10 cellular contexts compared by ENCODE assay signal in genomic region chr3:120469440-120470415, GRCh38. TPM values are rescaled to one million over a fixed set of nuclear protein-coding genes. Genes with fewer than 3 reads are reported as not detected.
DNase-seq lines count a peak whose midpoint lies in the region; ATAC-seq and TF ChIP-seq lines count a peak whose summit lies in the region.
"Had no signal": no experiment of that assay in that cellular context is flagged by ENCODE, and none has a peak within 500 bp of the region (broad histone marks: within the 10 kb centered on the region; RNA-seq: fewer than 3 reads in every experiment).

No MANE protein-coding gene starts in this region.

- no peak overlapping the region for H3K4me3 Mint-ChIP-seq in WTC11
- H3K4me3 Mint-ChIP-seq in CD4-positive, alpha-beta memory T cell = no peak overlapping the region

- peaks cover 14% of the 10 kb centered on the region for H3K36me3 Mint-ChIP-seq in WTC11
- peaks cover 0 to 4% of the 10 kb centered on the region in 2 donors for H3K36me3 Mint-ChIP-seq in CD4-positive, alpha-beta memory T cell

- intact Hi-C loops in left colon (cut with DNase I, micrococcal nuclease) = no loop called here
- intact Hi-C loops in CD4-positive, alpha-beta memory T cell (cut with micrococcal nuclease) = no loop called here

- H3K4me2 ChIP-seq in skeletal muscle satellite cell (ENCODE audit: low read length) = peak overlapping the region; percentile 38
- no peak overlapping the region for H3K4me2 ChIP-seq in Karpas-422 (ENCODE audit: low read depth, low read length, poor library complexity, severe bottlenecking)

- DNase-seq in HCEC 1CT (peak; percentile 53), WTC11 (ENCODE audit: low spot score) (peak; percentile 25), right atrium auricular region (ENCODE audit: low spot score) (no peak), left colon (no peak), Karpas-422 (no peak)
- no peak for DNase-seq in CD4-positive, alpha-beta memory T cell
- DNase-seq: NCI-H524, right lobe of liver had no signal

- CTCF ChIA-PET in WTC11 (lab: Charles Lee) = interaction anchor here (1.1 to 1.4 kb wide), 2 partner anchors 52 to 89 kb away, joined by 4 to 7 read pairs; no protein-coding TSS in a partner anchor
- CTCF ChIA-PET in CD4-positive, alpha-beta memory T cell (lab: Charles Lee; ENCODE audit: partially characterized antibody) = no interaction called here

- peak overlapping the region; percentile 36 to 64 for H3K27ac ChIP-seq in right atrium auricular region
- H3K27ac ChIP-seq in Karpas-422 (ENCODE audit: low read length) = no peak overlapping the region
- no peak overlapping the region for H3K27ac ChIP-seq in CD4-positive, alpha-beta memory T cell (ENCODE audit: low read depth, low read length)
- H3K27ac ChIP-seq: right lobe of liver had no signal

- POLR2A ChIA-PET in WTC11 (lab: Charles Lee) = interaction anchor here (2.5 kb wide), 1 partner anchor 19 kb away, joined by 15 read pairs; the partner anchor contains the start of gene FSTL1
- POLR2A ChIA-PET in CD4-positive, alpha-beta memory T cell (lab: Charles Lee; ENCODE audit: partially characterized antibody) = no interaction called here

- TF ChIP-seq CTCF in WTC11 (IDR thresholded peaks at IDR 0.05) (no peak), right atrium auricular region (IDR thresholded peaks at IDR 0.05) (no peak)

- H2AFZ ChIP-seq in Karpas-422 (ENCODE audit: low read length) = no peak overlapping the region

- no peaks in the 10 kb centered on the region for H4K20me1 ChIP-seq in Karpas-422 (ENCODE audit: insufficient read depth, low read depth, low read length)

- no peaks in the 10 kb centered on the region for H3K36me3 ChIP-seq in right atrium auricular region
- H3K36me3 ChIP-seq in skeletal muscle satellite cell (ENCODE audit: insufficient read depth, low read length) = no peaks in the 10 kb centered on the region
- no peaks in the 10 kb centered on the region for H3K36me3 ChIP-seq in Karpas-422 (ENCODE audit: insufficient read depth, low read length)
- H3K36me3 ChIP-seq in CD4-positive, alpha-beta memory T cell (ENCODE audit: insufficient read depth, low read length) = no peaks in the 10 kb centered on the region
- H3K36me3 ChIP-seq: right lobe of liver had no signal

- no peaks in the 10 kb centered on the region for H3K79me2 ChIP-seq in Karpas-422 (ENCODE audit: low read length)

- H3K27me3 Mint-ChIP-seq in WTC11 (ENCODE audit: low read depth) = no peaks in the 10 kb centered on the region; the same call in 1 of the 2 replicates
- peaks cover 14 to 25% of the 10 kb centered on the region in 2 donors for H3K27me3 Mint-ChIP-seq in CD4-positive, alpha-beta memory T cell

- H3K4me3 ChIP-seq in right atrium auricular region (no peak overlapping the region), skeletal muscle satellite cell (ENCODE audit: low read length) (no peak overlapping the region), Karpas-422 (ENCODE audit: low read length) (no peak overlapping the region)
- no peak overlapping the region for H3K4me3 ChIP-seq in CD4-positive, alpha-beta memory T cell (ENCODE audit: low read length in 2 of 2)
- H3K4me3 ChIP-seq: right lobe of liver had no signal

- H3K9me3 Mint-ChIP-seq in WTC11 = peaks cover 34% of the 10 kb centered on the region
- H3K9me3 Mint-ChIP-seq in CD4-positive, alpha-beta memory T cell = peaks cover 0 to 3% (median 0%) of the 10 kb centered on the region in 8 donors

- H3K27ac Mint-ChIP-seq in WTC11 = peak overlapping the region; percentile 86
- no peak overlapping the region for H3K27ac Mint-ChIP-seq in CD4-positive, alpha-beta memory T cell

- H3K4me1 Mint-ChIP-seq in WTC11 = peaks cover 47% of the 10 kb centered on the region
- no peaks in the 10 kb centered on the region for H3K4me1 Mint-ChIP-seq in CD4-positive, alpha-beta memory T cell

- H3K9ac ChIP-seq in skeletal muscle satellite cell (ENCODE audit: low read depth, low read length) (no peak overlapping the region), Karpas-422 (ENCODE audit: low read length) (no peak overlapping the region)

- H3K4me1 ChIP-seq in right atrium auricular region = peaks cover 0 to 6% of the 10 kb centered on the region in 2 donors
- H3K4me1 ChIP-seq in skeletal muscle satellite cell (ENCODE audit: control insufficient read depth, insufficient read depth, low read length) = peaks cover 40% of the 10 kb centered on the region
- H3K4me1 ChIP-seq in Karpas-422 (ENCODE audit: low read length) = no peaks in the 10 kb centered on the region
- H3K4me1 ChIP-seq in CD4-positive, alpha-beta memory T cell (ENCODE audit: insufficient read depth, low read length) = no peaks in the 10 kb centered on the region
- H3K4me1 ChIP-seq: right lobe of liver had no signal

- H3K27me3 ChIP-seq in right atrium auricular region (no peaks in the 10 kb centered on the region), skeletal muscle satellite cell (ENCODE audit: control insufficient read depth, insufficient read depth, low read length) (no peaks in the 10 kb centered on the region), Karpas-422 (ENCODE audit: low read length) (no peaks in the 10 kb centered on the region)
- peaks cover 3% of the 10 kb centered on the region for H3K27me3 ChIP-seq in CD4-positive, alpha-beta memory T cell (ENCODE audit: insufficient read depth, low read length)
- H3K27me3 ChIP-seq: right lobe of liver had no signal

- ATAC-seq in WTC11 = peak; percentile 82
- no peak for ATAC-seq in left colon
- no peak for ATAC-seq in GM18868 (IDR thresholded peaks at IDR 0.05; ENCODE audit: unreplicated experiment)
- ATAC-seq: right lobe of liver had no signal

- no peaks in the 10 kb centered on the region; the same call in 1 of the 2 replicates for H3K9me2 ChIP-seq in Karpas-422 (replicated peaks; ENCODE audit: insufficient read depth, low read length)

- no peaks in the 10 kb centered on the region for H3K9me3 ChIP-seq in right atrium auricular region
- H3K9me3 ChIP-seq in skeletal muscle satellite cell (replicated peaks; ENCODE audit: low read length) = no peaks in the 10 kb centered on the region
- H3K9me3 ChIP-seq in Karpas-422 (ENCODE audit: low read length) = no peaks in the 10 kb centered on the region
- H3K9me3 ChIP-seq in CD4-positive, alpha-beta memory T cell (ENCODE audit: control insufficient read depth in 1 of 2, low read length in 2 of 2) = no peaks in the 10 kb centered on the region
- H3K9me3 ChIP-seq: right lobe of liver had no signal

TF ChIP-seq in WTC11, 78 proteins besides CTCF, POLR2A, EP300 and RAD21 (continues in another document):
- TF ChIP-seq ETV6 (CRISPR knock-in tag; IDR thresholded peaks at IDR 0.05) = no peak
- peak; percentile 93 for TF ChIP-seq ZNF532 (CRISPR knock-in tag; IDR thresholded peaks at IDR 0.05; ENCODE audit: borderline replicate concordance)
- peak; percentile 78; the same call in 1 of the 2 replicates for TF ChIP-seq MXD4 (CRISPR knock-in tag; IDR thresholded peaks at IDR 0.05; ENCODE audit: borderline replicate concordance)
- TF ChIP-seq ZSCAN18 (CRISPR knock-in tag; IDR thresholded peaks at IDR 0.05) = peak; percentile 96
- no peak for TF ChIP-seq GRHL2 (CRISPR knock-in tag; IDR thresholded peaks at IDR 0.05; ENCODE audit: insufficient replicate concordance, severe bottlenecking)
- TF ChIP-seq TCF7 (CRISPR knock-in tag; IDR thresholded peaks at IDR 0.05; ENCODE audit: low read depth) = no peak
- TF ChIP-seq TEAD1 (CRISPR knock-in tag; IDR thresholded peaks at IDR 0.05) = no peak; the same call in 1 of the 2 replicates

RNA-seq across cellular contexts. Expression of gene FSTL1, which starts 18.9 kb away (rescaled TPM):
- total RNA-seq in WTC11 (2021) = 271 to 286 TPM (median 272 TPM) in 3 replicates
- total RNA-seq in right atrium auricular region = 100 to 1,000 TPM; 327 to 380 TPM
- total RNA-seq in skeletal muscle satellite cell (2012; rRNA removed) = 667 and 754 TPM in 2 replicates
- total RNA-seq in left colon = 10 to 100 TPM; 34.4 to 61.7 TPM
- total RNA-seq in Karpas-422 (2014; rRNA removed; shearing (Covaris generic); ENCODE audit: low replicate concordance) = not detected in 2 replicates
- total RNA-seq in CD4-positive, alpha-beta memory T cell = under 1 TPM in 1 of 2 experiments, not detected in 1; 0.47 TPM
- polyA plus RNA-seq in CD4-positive, alpha-beta memory T cell = not detected

Comparison
In these comparisons a context has a peak if more than half of its experiments do, and no peak if none do; other contexts are left out.
1. DNase-seq: peak in HCEC 1CT (single experiment) and WTC11 (single experiment); none in right atrium auricular region (single experiment), left colon (0 of 2), Karpas-422 (single experiment) and CD4-positive, alpha-beta memory T cell (0 of 5).
2. H3K27ac ChIP-seq: peak in right atrium auricular region (2 of 2); none in Karpas-422 (single experiment) and CD4-positive, alpha-beta memory T cell (single experiment).
3. RNA of gene FSTL1, which starts 18.9 kb away (total RNA-seq): 327 to 380 TPM in right atrium auricular region, 271 to 286 TPM in WTC11 and 34.4 to 61.7 TPM in left colon; 0.47 TPM in CD4-positive, alpha-beta memory T cell and not detected in Karpas-422; every median in the first group is over 10 times any median in the second.